In the genomic region with DNA sequence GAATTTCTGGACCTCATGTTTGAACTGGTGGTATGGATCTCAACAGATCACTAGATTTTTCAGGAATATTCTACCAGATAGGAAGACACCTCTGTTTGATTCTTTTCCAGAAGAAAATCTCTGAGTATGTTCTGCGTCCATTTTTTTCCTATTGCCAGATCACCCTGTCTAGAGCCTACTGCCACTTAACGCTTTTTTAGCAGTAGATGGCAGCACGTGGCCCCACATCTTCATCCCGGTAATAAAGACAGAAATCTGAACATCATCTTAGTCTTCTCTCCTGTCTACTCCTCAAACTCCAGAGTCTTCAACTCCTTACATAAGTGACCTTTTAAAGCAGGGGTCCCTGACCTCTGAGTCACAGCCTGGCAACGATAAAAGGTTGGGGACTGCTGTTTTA, we compare ENCODE assay signal across 8 cellular contexts.
DNase-seq lines count a peak whose midpoint lies in the region; ATAC-seq and TF ChIP-seq lines count a peak whose summit lies in the region.

No MANE protein-coding gene starts in this region.

- H3K27ac Mint-ChIP-seq in CD14-positive monocyte, result peak overlapping the region in 1 of 7 donors; percentile 25
- H3K27ac Mint-ChIP-seq in glutamatergic neuron (ENCODE audit: unreplicated experiment), result no peak overlapping the region

- H3K36me3 Mint-ChIP-seq in CD14-positive monocyte, result no peaks in the 10 kb centered on the region
- no peaks in the 10 kb centered on the region for H3K36me3 Mint-ChIP-seq in glutamatergic neuron (ENCODE audit: unreplicated experiment)

- H3K27me3 Mint-ChIP-seq in CD14-positive monocyte (ENCODE audit: low read depth in 3 of 3), result peaks cover 0 to 3% (median 2%) of the 10 kb centered on the region in 3 donors
- no peaks in the 10 kb centered on the region for H3K27me3 Mint-ChIP-seq in glutamatergic neuron (ENCODE audit: unreplicated experiment)

- peak; percentile 58 for TF ChIP-seq RAD21 in HCT116 (IDR thresholded peaks at IDR 0.05; ENCODE audit: low read depth)

- no peak for TF ChIP-seq POLR2A in HCT116 (IDR thresholded peaks at IDR 0.05; ENCODE audit: borderline replicate concordance, extremely low read depth, insufficient read depth, insufficient read length)

- no peak overlapping the region for H3K4me3 ChIP-seq in HCT116 (replicated peaks in 1 of 2; ENCODE audit: low read depth in 1 of 2, low read length in 2 of 2)

- no peak overlapping the region for H3K4me2 ChIP-seq in HCT116 (ENCODE audit: low read length)

- ATAC-seq in HCT116 (peak; percentile 82), left colon (no peak)

- H3K4me1 Mint-ChIP-seq in CD14-positive monocyte (peaks cover 20% of the 10 kb centered on the region), glutamatergic neuron (ENCODE audit: low read depth, unreplicated experiment) (no peaks in the 10 kb centered on the region)

- H2AFZ ChIP-seq in HCT116 (ENCODE audit: low read depth, low read length, poor library complexity, severe bottlenecking), result peak overlapping the region; percentile 37

- no peaks in the 10 kb centered on the region for H3K4me1 ChIP-seq in HCT116 (ENCODE audit: control insufficient read depth in 1 of 2, insufficient read depth in 2 of 2, low read length in 2 of 2)

- RAD21 ChIA-PET in HCT116 (lab: Charles Lee; ENCODE audit: low non-redundant PET in 1 of 2, low total read pairs in 2 of 2, uncharacterized antibody in 2 of 2, unreplicated experiment in 2 of 2), result no interaction called here

- H3K79me2 ChIP-seq in HCT116 (ENCODE audit: insufficient read depth, low read length), result no peaks in the 10 kb centered on the region

- no TSS peak for BruUV-seq in HCT116 (replicated peaks; lab: Mats Ljungman, UMichigan)

- H3K9me3 ChIP-seq in HCT116 (ENCODE audit: control insufficient read depth in 1 of 2, insufficient read depth in 1 of 2, low read depth in 1 of 2, low read length in 2 of 2), result no peaks in the 10 kb centered on the region

- CTCF ChIA-PET in HCT116 (lab: Charles Lee), result no interaction called here

- H3K9ac ChIP-seq in HCT116 (ENCODE audit: low read length), result no peak overlapping the region

- H3K36me3 ChIP-seq in HCT116 (ENCODE audit: control insufficient read depth in 1 of 2, insufficient read depth in 2 of 2, low read length in 2 of 2), result no peaks in the 10 kb centered on the region

- H3K27ac ChIP-seq in HCT116 (ENCODE audit: low read depth, low read length), result no peak overlapping the region

- POLR2A ChIA-PET in HCT116 (lab: Charles Lee), result no interaction called here

- no peaks in the 10 kb centered on the region for H3K9me2 ChIP-seq in HCT116 (ENCODE audit: insufficient read depth)

- intact Hi-C loops in HCT116 (cut with micrococcal nuclease) (loop anchor here (2.0 kb wide), 1 partner anchor 1052 kb away; no protein-coding TSS in a partner anchor), CD14-positive monocyte (cut with micrococcal nuclease) (no loop called here), left colon (cut with DNase I, micrococcal nuclease) (no loop called here), cardiac septum (cut with DNase I) (no loop called here)

- H3K4me3 Mint-ChIP-seq in CD14-positive monocyte (peak overlapping the region in 1 of 2 donors; percentile 21), glutamatergic neuron (ENCODE audit: unreplicated experiment) (no peak overlapping the region)

- no peaks in the 10 kb centered on the region for H4K20me1 ChIP-seq in HCT116 (ENCODE audit: insufficient read depth)

- no peaks in the 10 kb centered on the region for H3K27me3 ChIP-seq in HCT116 (ENCODE audit: insufficient read depth, low read length)

- H3K9me3 Mint-ChIP-seq in CD14-positive monocyte, result no peaks in the 10 kb centered on the region
- H3K9me3 Mint-ChIP-seq in glutamatergic neuron (ENCODE audit: unreplicated experiment), result no peaks in the 10 kb centered on the region

- DNase-seq in Daoy (ENCODE audit: low read depth) (peak; percentile 10), HCT116 (ENCODE audit: low read depth, low spot score) (no peak), RPMI7951 (ENCODE audit: low read depth) (peak; percentile 30), kidney tubule cell (ENCODE audit: low spot score) (peak; percentile 17), CD14-positive monocyte (ENCODE audit: low spot score) (no peak), left colon (no peak), glutamatergic neuron (no peak), cardiac septum (ENCODE audit: low spot score) (no peak)

- peak; percentile 28 to 50 (median 36); a peak in 4 of 6 replicates for TF ChIP-seq CTCF in HCT116 (IDR thresholded peaks at IDR 0.05 in 2 of 3, conservative IDR thresholded peaks at IDR 0.05 in 1 of 3; ENCODE audit: borderline replicate concordance in 1 of 3, insufficient read depth in 1 of 3, low read depth in 2 of 3, low read length in 2 of 3)
- TF ChIP-seq CTCF in CD14-positive monocyte (IDR thresholded peaks at IDR 0.05), result no peak
- TF ChIP-seq CTCF in glutamatergic neuron (IDR thresholded peaks at IDR 0.05; ENCODE audit: partially characterized antibody, unreplicated experiment), result no peak

TF ChIP-seq in HCT116, 20 proteins besides CTCF, POLR2A, EP300 and RAD21:
- TF ChIP-seq TCF7L2 (IDR thresholded peaks at IDR 0.05; ENCODE audit: borderline replicate concordance, extremely low read depth, insufficient read depth, insufficient read length) (no peak), YY1 (IDR thresholded peaks at IDR 0.05; ENCODE audit: extremely low read depth, insufficient replicate concordance, low read depth, low read length) (no peak), CEBPB (IDR thresholded peaks at IDR 0.05; ENCODE audit: low read depth) (no peak)

Comparison
In these comparisons a context has a peak if more than half of its experiments do, and no peak if none do; other contexts are left out.
1. DNase-seq: peak in Daoy (single experiment), RPMI7951 (single experiment) and kidney tubule cell (single experiment); none in HCT116 (single experiment), CD14-positive monocyte (single experiment), left colon (0 of 2), glutamatergic neuron (single experiment) and cardiac septum (single experiment).
2. CTCF ChIP-seq: peak in HCT116 (3 of 3); none in CD14-positive monocyte (single experiment) and glutamatergic neuron (single experiment).